ENCODE assay signal across 1 cellular context in the genomic region with DNA sequence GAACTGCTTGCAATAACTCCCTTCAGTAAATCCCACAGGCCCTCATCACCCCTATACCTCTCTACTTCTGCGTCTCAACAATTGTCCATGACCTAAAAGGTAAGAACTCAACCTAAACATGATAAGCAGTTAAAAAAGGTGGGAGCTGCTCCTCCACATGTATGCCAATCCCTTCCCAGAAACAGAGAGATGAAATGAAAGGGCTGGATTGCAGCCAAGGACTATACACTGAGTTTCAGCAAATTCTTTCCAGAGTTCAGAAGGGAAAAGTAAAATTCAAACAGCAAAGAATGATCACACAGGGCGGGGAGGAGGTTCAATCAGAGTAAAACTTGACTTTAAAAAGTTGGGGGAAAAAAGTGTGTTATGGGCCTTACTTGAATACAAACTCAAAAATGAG.
TF ChIP-seq lines count a peak whose summit lies in the region.

No MANE protein-coding gene starts in this region.

TF ChIP-seq in GM23338, 12 proteins besides CTCF, POLR2A, EP300 and RAD21:
- TF ChIP-seq, protein P1, sequence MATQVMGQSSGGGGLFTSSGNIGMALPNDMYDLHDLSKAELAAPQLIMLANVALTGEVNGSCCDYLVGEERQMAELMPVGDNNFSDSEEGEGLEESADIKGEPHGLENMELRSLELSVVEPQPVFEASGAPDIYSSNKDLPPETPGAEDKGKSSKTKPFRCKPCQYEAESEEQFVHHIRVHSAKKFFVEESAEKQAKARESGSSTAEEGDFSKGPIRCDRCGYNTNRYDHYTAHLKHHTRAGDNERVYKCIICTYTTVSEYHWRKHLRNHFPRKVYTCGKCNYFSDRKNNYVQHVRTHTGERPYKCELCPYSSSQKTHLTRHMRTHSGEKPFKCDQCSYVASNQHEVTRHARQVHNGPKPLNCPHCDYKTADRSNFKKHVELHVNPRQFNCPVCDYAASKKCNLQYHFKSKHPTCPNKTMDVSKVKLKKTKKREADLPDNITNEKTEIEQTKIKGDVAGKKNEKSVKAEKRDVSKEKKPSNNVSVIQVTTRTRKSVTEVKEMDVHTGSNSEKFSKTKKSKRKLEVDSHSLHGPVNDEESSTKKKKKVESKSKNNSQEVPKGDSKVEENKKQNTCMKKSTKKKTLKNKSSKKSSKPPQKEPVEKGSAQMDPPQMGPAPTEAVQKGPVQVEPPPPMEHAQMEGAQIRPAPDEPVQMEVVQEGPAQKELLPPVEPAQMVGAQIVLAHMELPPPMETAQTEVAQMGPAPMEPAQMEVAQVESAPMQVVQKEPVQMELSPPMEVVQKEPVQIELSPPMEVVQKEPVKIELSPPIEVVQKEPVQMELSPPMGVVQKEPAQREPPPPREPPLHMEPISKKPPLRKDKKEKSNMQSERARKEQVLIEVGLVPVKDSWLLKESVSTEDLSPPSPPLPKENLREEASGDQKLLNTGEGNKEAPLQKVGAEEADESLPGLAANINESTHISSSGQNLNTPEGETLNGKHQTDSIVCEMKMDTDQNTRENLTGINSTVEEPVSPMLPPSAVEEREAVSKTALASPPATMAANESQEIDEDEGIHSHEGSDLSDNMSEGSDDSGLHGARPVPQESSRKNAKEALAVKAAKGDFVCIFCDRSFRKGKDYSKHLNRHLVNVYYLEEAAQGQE (IDR thresholded peaks at IDR 0.05; ENCODE audit: unreplicated experiment), result no peak
- TF ChIP-seq, protein P2, sequence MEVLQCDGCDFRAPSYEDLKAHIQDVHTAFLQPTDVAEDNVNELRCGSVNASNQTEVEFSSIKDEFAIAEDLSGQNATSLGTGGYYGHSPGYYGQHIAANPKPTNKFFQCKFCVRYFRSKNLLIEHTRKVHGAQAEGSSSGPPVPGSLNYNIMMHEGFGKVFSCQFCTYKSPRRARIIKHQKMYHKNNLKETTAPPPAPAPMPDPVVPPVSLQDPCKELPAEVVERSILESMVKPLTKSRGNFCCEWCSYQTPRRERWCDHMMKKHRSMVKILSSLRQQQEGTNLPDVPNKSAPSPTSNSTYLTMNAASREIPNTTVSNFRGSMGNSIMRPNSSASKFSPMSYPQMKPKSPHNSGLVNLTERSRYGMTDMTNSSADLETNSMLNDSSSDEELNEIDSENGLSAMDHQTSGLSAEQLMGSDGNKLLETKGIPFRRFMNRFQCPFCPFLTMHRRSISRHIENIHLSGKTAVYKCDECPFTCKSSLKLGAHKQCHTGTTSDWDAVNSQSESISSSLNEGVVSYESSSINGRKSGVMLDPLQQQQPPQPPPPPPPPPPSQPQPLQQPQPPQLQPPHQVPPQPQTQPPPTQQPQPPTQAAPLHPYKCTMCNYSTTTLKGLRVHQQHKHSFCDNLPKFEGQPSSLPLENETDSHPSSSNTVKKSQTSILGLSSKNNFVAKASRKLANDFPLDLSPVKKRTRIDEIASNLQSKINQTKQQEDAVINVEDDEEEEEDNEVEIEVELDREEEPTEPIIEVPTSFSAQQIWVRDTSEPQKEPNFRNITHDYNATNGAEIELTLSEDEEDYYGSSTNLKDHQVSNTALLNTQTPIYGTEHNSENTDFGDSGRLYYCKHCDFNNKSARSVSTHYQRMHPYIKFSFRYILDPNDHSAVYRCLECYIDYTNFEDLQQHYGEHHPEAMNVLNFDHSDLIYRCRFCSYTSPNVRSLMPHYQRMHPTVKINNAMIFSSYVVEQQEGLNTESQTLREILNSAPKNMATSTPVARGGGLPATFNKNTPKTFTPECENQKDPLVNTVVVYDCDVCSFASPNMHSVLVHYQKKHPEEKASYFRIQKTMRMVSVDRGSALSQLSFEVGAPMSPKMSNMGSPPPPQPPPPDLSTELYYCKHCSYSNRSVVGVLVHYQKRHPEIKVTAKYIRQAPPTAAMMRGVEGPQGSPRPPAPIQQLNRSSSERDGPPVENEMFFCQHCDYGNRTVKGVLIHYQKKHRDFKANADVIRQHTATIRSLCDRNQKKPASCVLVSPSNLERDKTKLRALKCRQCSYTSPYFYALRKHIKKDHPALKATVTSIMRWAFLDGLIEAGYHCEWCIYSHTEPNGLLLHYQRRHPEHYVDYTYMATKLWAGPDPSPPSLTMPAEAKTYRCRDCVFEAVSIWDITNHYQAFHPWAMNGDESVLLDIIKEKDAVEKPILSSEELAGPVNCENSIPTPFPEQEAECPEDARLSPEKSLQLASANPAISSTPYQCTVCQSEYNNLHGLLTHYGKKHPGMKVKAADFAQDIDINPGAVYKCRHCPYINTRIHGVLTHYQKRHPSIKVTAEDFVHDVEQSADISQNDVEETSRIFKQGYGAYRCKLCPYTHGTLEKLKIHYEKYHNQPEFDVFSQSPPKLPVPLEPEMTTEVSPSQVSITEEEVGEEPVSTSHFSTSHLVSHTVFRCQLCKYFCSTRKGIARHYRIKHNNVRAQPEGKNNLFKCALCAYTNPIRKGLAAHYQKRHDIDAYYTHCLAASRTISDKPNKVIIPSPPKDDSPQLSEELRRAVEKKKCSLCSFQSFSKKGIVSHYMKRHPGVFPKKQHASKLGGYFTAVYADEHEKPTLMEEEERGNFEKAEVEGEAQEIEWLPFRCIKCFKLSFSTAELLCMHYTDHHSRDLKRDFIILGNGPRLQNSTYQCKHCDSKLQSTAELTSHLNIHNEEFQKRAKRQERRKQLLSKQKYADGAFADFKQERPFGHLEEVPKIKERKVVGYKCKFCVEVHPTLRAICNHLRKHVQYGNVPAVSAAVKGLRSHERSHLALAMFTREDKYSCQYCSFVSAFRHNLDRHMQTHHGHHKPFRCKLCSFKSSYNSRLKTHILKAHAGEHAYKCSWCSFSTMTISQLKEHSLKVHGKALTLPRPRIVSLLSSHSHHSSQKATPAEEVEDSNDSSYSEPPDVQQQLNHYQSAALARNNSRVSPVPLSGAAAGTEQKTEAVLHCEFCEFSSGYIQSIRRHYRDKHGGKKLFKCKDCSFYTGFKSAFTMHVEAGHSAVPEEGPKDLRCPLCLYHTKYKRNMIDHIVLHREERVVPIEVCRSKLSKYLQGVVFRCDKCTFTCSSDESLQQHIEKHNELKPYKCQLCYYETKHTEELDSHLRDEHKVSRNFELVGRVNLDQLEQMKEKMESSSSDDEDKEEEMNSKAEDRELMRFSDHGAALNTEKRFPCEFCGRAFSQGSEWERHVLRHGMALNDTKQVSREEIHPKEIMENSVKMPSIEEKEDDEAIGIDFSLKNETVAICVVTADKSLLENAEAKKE (CRISPR knock-in tag; IDR thresholded peaks at IDR 0.05), result no peak
- no peak for TF ChIP-seq POLR2AphosphoS5 (IDR thresholded peaks at IDR 0.05; ENCODE audit: low read depth)
- TF ChIP-seq ETS1 (IDR thresholded peaks at IDR 0.05), result no peak
- TF ChIP-seq CREB1 (CRISPR knock-in tag; IDR thresholded peaks at IDR 0.05; ENCODE audit: low read depth), result no peak
- no peak for TF ChIP-seq EZH2phosphoT487 (IDR thresholded peaks at IDR 0.05; ENCODE audit: unreplicated experiment)
- TF ChIP-seq ZNF331 (CRISPR knock-in tag; IDR thresholded peaks at IDR 0.05; ENCODE audit: low read depth), result no peak
- no peak for TF ChIP-seq EZH2 (IDR thresholded peaks at IDR 0.05; ENCODE audit: low read depth, unreplicated experiment)
- no peak for TF ChIP-seq ZNF114 (CRISPR knock-in tag; IDR thresholded peaks at IDR 0.05)
- no peak for TF ChIP-seq STAT1 (IDR thresholded peaks at IDR 0.05; ENCODE audit: unreplicated experiment)
- no peak for TF ChIP-seq NANOG (IDR thresholded peaks at IDR 0.05; ENCODE audit: borderline replicate concordance)
- TF ChIP-seq JUNB (IDR thresholded peaks at IDR 0.05; ENCODE audit: unreplicated experiment), result no peak
